Comparison of ENCODE assay signal across 12 cellular contexts in the genomic region with DNA sequence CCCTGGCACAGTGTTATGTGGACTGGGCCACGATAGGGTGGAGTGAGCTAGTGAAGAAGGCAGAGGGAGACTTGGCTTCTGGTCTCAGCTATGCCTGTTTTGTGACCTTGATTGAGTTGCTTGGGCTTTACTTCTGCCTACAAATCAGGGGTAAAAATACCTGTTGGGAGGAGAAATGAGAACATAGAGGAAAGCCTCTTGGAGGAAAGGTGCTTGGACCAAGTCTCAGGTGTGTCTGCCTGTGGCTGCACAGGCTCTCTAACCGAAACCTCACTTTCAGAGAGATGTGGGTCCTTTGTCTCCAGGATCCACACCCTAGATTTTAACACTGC. TPM values are rescaled to one million over a fixed set of nuclear protein-coding genes. Genes with fewer than 3 reads are reported as not detected.
DNase-seq lines count a peak whose midpoint lies in the region; ATAC-seq and TF ChIP-seq lines count a peak whose summit lies in the region.
"Had no signal": no experiment of that assay in that cellular context is flagged by ENCODE, and none has a peak within 500 bp of the region (broad histone marks: within the 10 kb centered on the region; RNA-seq: fewer than 3 reads in every experiment).

No MANE protein-coding gene starts in this region.

- H3K27me3 Mint-ChIP-seq in activated naive CD4-positive, alpha-beta T cell treated with anti-CD3 and anti-CD28 coated beads, Interleukin-2, amount 10 ng/mL, durations not matched to agents 7 days and 5 days: no peaks in the 10 kb centered on the region
- H3K27me3 Mint-ChIP-seq in activated B cell treated with CpG ODN at 0.5 μM for 24 hours: no peaks in the 10 kb centered on the region

- H3K4me1 ChIP-seq in esophagus squamous epithelium: peaks cover 25 to 73% (median 39%) of the 10 kb centered on the region in 3 donors

- DNase-seq in activated naive CD4-positive, alpha-beta T cell treated with anti-CD3 and anti-CD28 coated beads, Interleukin-2, amount 10 ng/mL, durations not matched to agents 7 days and 5 days: no peak
- no peak for DNase-seq in activated naive CD4-positive, alpha-beta T cell treated with anti-CD3 and anti-CD28 coated beads, Interleukin-2, amount 50 U/mL, for 72 hours (ENCODE audit: low spot score in 2 of 2)
- DNase-seq in activated B cell treated with CpG ODN at 0.5 μM for 24 hours (no peak), esophagus squamous epithelium (lab: John Stamatoyannopoulos, UW) (no peak), substantia nigra (lab: John Stamatoyannopoulos, UW) (no peak), hepatic stellate cell (ENCODE audit: low spot score) (no peak)
- DNase-seq: kidney glomerular epithelial cell, MM.1S, nephron progenitor cell had no signal

- POLR2A ChIA-PET in activated B cell treated with CpG ODN at 0.5 μM for 24 hours (lab: Charles Lee): interaction anchor here (1.8 to 4.2 kb wide), 4 partner anchors 72 to 195 kb away, joined by 6 to 44 read pairs (median 20); a partner anchor contains a TSS

- H3K4me1 Mint-ChIP-seq in activated naive CD4-positive, alpha-beta T cell treated with anti-CD3 and anti-CD28 coated beads, Interleukin-2, amount 10 ng/mL, durations not matched to agents 7 days and 5 days: peaks cover 74% of the 10 kb centered on the region
- H3K4me1 Mint-ChIP-seq in activated B cell treated with CpG ODN at 0.5 μM for 24 hours: peaks cover 75% of the 10 kb centered on the region

- no peak for ATAC-seq in activated naive CD4-positive, alpha-beta T cell treated with anti-CD3 and anti-CD28 coated beads, Interleukin-2, amount 50 U/mL, for 72 hours
- ATAC-seq in activated B cell treated with CpG ODN at 0.5 μM for 24 hours (ENCODE audit: low read depth): no peak
- no peak for ATAC-seq in HG02981 (IDR thresholded peaks at IDR 0.05; ENCODE audit: unreplicated experiment)
- no peak for ATAC-seq in HG03432 (IDR thresholded peaks at IDR 0.05; ENCODE audit: unreplicated experiment)

- H3K4me3 ChIP-seq in esophagus squamous epithelium: no peak overlapping the region

- no peaks in the 10 kb centered on the region for H3K9me3 Mint-ChIP-seq in activated naive CD4-positive, alpha-beta T cell treated with anti-CD3 and anti-CD28 coated beads, Interleukin-2, amount 10 ng/mL, durations not matched to agents 7 days and 5 days
- no peaks in the 10 kb centered on the region for H3K9me3 Mint-ChIP-seq in activated naive CD4-positive, alpha-beta T cell treated with anti-CD3 and anti-CD28 coated beads, Interleukin-2, amount 50 U/mL, for 72 hours
- no peaks in the 10 kb centered on the region for H3K9me3 Mint-ChIP-seq in activated B cell treated with CpG ODN at 0.5 μM for 24 hours
- H3K9me3 Mint-ChIP-seq: nephron progenitor cell had no signal

- H3K27ac ChIP-seq in esophagus squamous epithelium: peak overlapping the region in 3 of 4 donors; percentile 69 to 78 (median 70)
- H3K27ac ChIP-seq in substantia nigra (ENCODE audit: low read depth, low read length, poor library complexity, severe bottlenecking): peak overlapping the region; percentile 40

- no peak for TF ChIP-seq CTCF in activated B cell treated with CpG ODN at 0.5 μM for 24 hours (IDR thresholded peaks at IDR 0.05)
- TF ChIP-seq CTCF in esophagus squamous epithelium (IDR thresholded peaks at IDR 0.05): no peak

- no peaks in the 10 kb centered on the region for H3K27me3 ChIP-seq in esophagus squamous epithelium

- no peak for TF ChIP-seq POLR2A in esophagus squamous epithelium (IDR thresholded peaks at IDR 0.05)

- intact Hi-C loops in activated B cell treated with CpG ODN at 0.5 μM for 24 hours (cut with micrococcal nuclease): no loop called here
- intact Hi-C loops in esophagus squamous epithelium (cut with DNase I): no loop called here

- H3K4me3 Mint-ChIP-seq in activated naive CD4-positive, alpha-beta T cell treated with anti-CD3 and anti-CD28 coated beads, Interleukin-2, amount 10 ng/mL, durations not matched to agents 7 days and 5 days: peak overlapping the region; percentile 14
- H3K4me3 Mint-ChIP-seq in activated B cell treated with CpG ODN at 0.5 μM for 24 hours: no peak overlapping the region
- H3K4me3 Mint-ChIP-seq: nephron progenitor cell had no signal

- no peaks in the 10 kb centered on the region for H3K9me3 ChIP-seq in esophagus squamous epithelium

- peak overlapping the region; percentile 85 for H3K27ac Mint-ChIP-seq in activated naive CD4-positive, alpha-beta T cell treated with anti-CD3 and anti-CD28 coated beads, Interleukin-2, amount 10 ng/mL, durations not matched to agents 7 days and 5 days
- H3K27ac Mint-ChIP-seq in activated naive CD4-positive, alpha-beta T cell treated with anti-CD3 and anti-CD28 coated beads, Interleukin-2, amount 50 U/mL, for 72 hours: peak overlapping the region in 1 of 2 donors; percentile 98
- H3K27ac Mint-ChIP-seq in activated B cell treated with CpG ODN at 0.5 μM for 24 hours: peak overlapping the region; percentile 24
- H3K27ac Mint-ChIP-seq: nephron progenitor cell had no signal

- peaks cover 33 to 88% (median 35%) of the 10 kb centered on the region in 3 donors for H3K36me3 ChIP-seq in esophagus squamous epithelium

- CTCF ChIA-PET in activated naive CD4-positive, alpha-beta T cell treated with anti-CD3 and anti-CD28 coated beads, Interleukin-2, amount 10 ng/mL, durations not matched to agents 7 days and 5 days (lab: Charles Lee): interaction anchor here (0.9 to 17.5 kb wide), 11 partner anchors 12 to 224 kb away, joined by 3 to 557 read pairs (median 5); a partner anchor contains a TSS
- CTCF ChIA-PET in activated B cell treated with CpG ODN at 0.5 μM for 24 hours (lab: Charles Lee): interaction anchor here (0.6 to 9.3 kb wide), 4 partner anchors 10 to 107 kb away, joined by 3 to 353 read pairs (median 26); a partner anchor contains a TSS

- H3K36me3 Mint-ChIP-seq in activated naive CD4-positive, alpha-beta T cell treated with anti-CD3 and anti-CD28 coated beads, Interleukin-2, amount 10 ng/mL, durations not matched to agents 7 days and 5 days: peaks cover 73% of the 10 kb centered on the region
- H3K36me3 Mint-ChIP-seq in activated naive CD4-positive, alpha-beta T cell treated with anti-CD3 and anti-CD28 coated beads, Interleukin-2, amount 50 U/mL, for 72 hours: peaks cover 31 to 46% of the 10 kb centered on the region in 2 donors
- H3K36me3 Mint-ChIP-seq in activated B cell treated with CpG ODN at 0.5 μM for 24 hours (ENCODE audit: low read depth): peaks cover 91% of the 10 kb centered on the region

- 80 to 81% methylated on average over 2 of the region's 2 CpGs for WGBS in esophagus squamous epithelium, 2 donors

RNA-seq across cellular contexts. Expression of a gene that starts 4.9 kb away (rescaled TPM):
- total RNA-seq in activated naive CD4-positive, alpha-beta T cell treated with anti-CD3 and anti-CD28 coated beads, Interleukin-2, amount 50 U/mL, for 72 hours: 10 to 100 TPM; 50.6 to 72.3 TPM
- total RNA-seq in activated B cell treated with CpG ODN at 0.5 μM for 24 hours (70.6 and 80.0 TPM in 2 replicates), esophagus squamous epithelium (10 to 100 TPM; 16.1 to 36.0 (median 20.4) TPM)

RNA-seq across cellular contexts. Expression of a gene that starts 7.9 kb away (rescaled TPM):
- 10 to 100 TPM; 70.1 to 70.6 TPM for total RNA-seq in activated naive CD4-positive, alpha-beta T cell treated with anti-CD3 and anti-CD28 coated beads, Interleukin-2, amount 50 U/mL, for 72 hours
- total RNA-seq in activated B cell treated with CpG ODN at 0.5 μM for 24 hours (121 and 130 TPM in 2 replicates), esophagus squamous epithelium (10 to 100 TPM; 35.6 to 68.9 (median 42.9) TPM)

RNA-seq across cellular contexts. Expression of a gene that starts 8.2 kb away (rescaled TPM):
- 10 to 100 TPM in 1 of 2 donors, 1 to 10 TPM in 1; 6.5 to 20.1 TPM for total RNA-seq in activated naive CD4-positive, alpha-beta T cell treated with anti-CD3 and anti-CD28 coated beads, Interleukin-2, amount 50 U/mL, for 72 hours
- total RNA-seq in activated B cell treated with CpG ODN at 0.5 μM for 24 hours: 56.0 and 61.1 TPM in 2 replicates
- under 1 TPM in 3 of 4 donors, not detected in 1; 0.13 to 0.95 (median 0.85) TPM for total RNA-seq in esophagus squamous epithelium
- total RNA-seq: Daoy had no signal

RNA-seq across cellular contexts. Expression of a gene that starts 38.9 kb away (rescaled TPM):
- total RNA-seq in activated naive CD4-positive, alpha-beta T cell treated with anti-CD3 and anti-CD28 coated beads, Interleukin-2, amount 50 U/mL, for 72 hours: under 1 TPM; 0.02 to 0.14 TPM
- 0.02 and 0.04 TPM in 2 replicates for total RNA-seq in activated B cell treated with CpG ODN at 0.5 μM for 24 hours
- 10 to 100 TPM in 3 of 4 donors, 1 to 10 TPM in 1; 4.7 to 14.7 (median 11.8) TPM for total RNA-seq in esophagus squamous epithelium
